Comparison of ENCODE assay signal across 21 cellular contexts in genomic region chr10:101710064-101710695, GRCh38. TPM values are rescaled to one million over a fixed set of nuclear protein-coding genes. Genes with fewer than 3 reads are reported as not detected.
DNase-seq lines count a peak whose midpoint lies in the region; ATAC-seq, FAIRE-seq and TF ChIP-seq lines count a peak whose summit lies in the region.
"Had no signal": no experiment of that assay in that cellular context is flagged by ENCODE, and none has a peak within 500 bp of the region (broad histone marks: within the 10 kb centered on the region; RNA-seq: fewer than 3 reads in every experiment).

No MANE protein-coding gene starts in this region.

- H3K4me2 ChIP-seq in OCI-LY3 (ENCODE audit: low read length) (peak overlapping the region; percentile 63), mesendoderm (ENCODE audit: low read length) (no peak overlapping the region)

- no peak overlapping the region for H2BK5ac ChIP-seq in mesendoderm (ENCODE audit: low read length)

- H4K8ac ChIP-seq in mesendoderm (ENCODE audit: low read depth, low read length): no peak overlapping the region

- TF ChIP-seq CTCF in OCI-LY3 (IDR thresholded peaks at IDR 0.05; ENCODE audit: low read depth, low read length) (0 out of 2 replicates have a peak, but pooled peaks have one; percentile 7), cardiac fibroblast (IDR thresholded peaks at IDR 0.05; ENCODE audit: low read depth, low read length) (peak; percentile 3), glutamatergic neuron (IDR thresholded peaks at IDR 0.05; ENCODE audit: partially characterized antibody, unreplicated experiment) (no peak)

- H2BK15ac ChIP-seq in mesendoderm (replicated peaks; ENCODE audit: low read depth): no peak overlapping the region

- no peak overlapping the region for H2BK120ac ChIP-seq in mesendoderm (ENCODE audit: low read depth, low read length)

- H3K56ac ChIP-seq in mesendoderm (ENCODE audit: low read length): no peak overlapping the region

- H3K27me3 ChIP-seq in OCI-LY3 (ENCODE audit: low read depth, low read length) (no peaks in the 10 kb centered on the region), mesendoderm (ENCODE audit: insufficient read depth, low read length, poor library complexity) (no peaks in the 10 kb centered on the region)
- H3K27me3 ChIP-seq: right atrium auricular region had no signal

- H3K4ac ChIP-seq in mesendoderm (ENCODE audit: low read depth, low read length): no peak overlapping the region

- H3K79me1 ChIP-seq in mesendoderm (ENCODE audit: low read length): no peaks in the 10 kb centered on the region

- no peak for ATAC-seq in GM19395 (IDR thresholded peaks at IDR 0.05; ENCODE audit: unreplicated experiment)
- ATAC-seq: esophagus mucosa, heart right ventricle had no signal

- H3K18ac ChIP-seq in mesendoderm (ENCODE audit: low read length): no peak overlapping the region

- H3K9ac ChIP-seq in OCI-LY3 (ENCODE audit: low read length) (no peak overlapping the region), mesendoderm (ENCODE audit: low read length) (no peak overlapping the region)

- H3K4me1 ChIP-seq in OCI-LY3 (ENCODE audit: low read length) (peaks cover 11% of the 10 kb centered on the region), mesendoderm (ENCODE audit: control insufficient read depth, low read depth, low read length) (peaks cover 3% of the 10 kb centered on the region)
- H3K4me1 ChIP-seq: heart right ventricle, right atrium auricular region had no signal

- H2AK5ac ChIP-seq in mesendoderm (ENCODE audit: low read length): no peak overlapping the region

- H3K4me3 ChIP-seq in OCI-LY3 (ENCODE audit: low read length) (peak overlapping the region; percentile 50), cardiac fibroblast (replicated peaks in 1 of 2; ENCODE audit: low read depth in 2 of 2, low read length in 2 of 2) (no peak overlapping the region), mesendoderm (ENCODE audit: low read length) (no peak overlapping the region)
- H3K4me3 ChIP-seq: HAP-1, heart right ventricle, right atrium auricular region had no signal

- peak overlapping the region; percentile 65; the same call in 1 of the 2 replicates for H2AFZ ChIP-seq in OCI-LY3 (ENCODE audit: low read depth, low read length)

- H3K27ac Mint-ChIP-seq in glutamatergic neuron (ENCODE audit: unreplicated experiment): no peak overlapping the region

- H3K36me3 Mint-ChIP-seq in glutamatergic neuron (ENCODE audit: unreplicated experiment): no peaks in the 10 kb centered on the region

- no peak overlapping the region for H3K4me3 Mint-ChIP-seq in glutamatergic neuron (ENCODE audit: unreplicated experiment)

- H3K4me1 Mint-ChIP-seq in glutamatergic neuron (ENCODE audit: low read depth, unreplicated experiment): no peaks in the 10 kb centered on the region

- peaks cover 2% of the 10 kb centered on the region for H3K27me3 Mint-ChIP-seq in glutamatergic neuron (ENCODE audit: unreplicated experiment)

- no CpG with 5 or more reads among the region's 9 CpGs for whole genome bisulfite sequencing in mesendoderm (ENCODE audit: extremely low coverage, insufficient coverage, low lambda C conversion rate)

- DNase-seq in cardiac fibroblast (ENCODE audit: low read depth in 2 of 2) (peak in 1 of 2 donors; percentile 15), mesendoderm (peak; percentile 30), DMS79 treated with DMSO at 0.1 percent for 48 hours (lab: John Stamatoyannopoulos, UW) (no peak), cerebellar cortex (ENCODE audit: low spot score) (no peak), glutamatergic neuron (no peak)
- DNase-seq: activated CD4-positive, CD25-positive, alpha-beta regulatory T cell; activated effector memory CD4-positive, alpha-beta T cell treated with anti-CD3 and anti-CD28 coated beads, Interleukin-2, amount 50 U/mL, for 16 hours; amygdala; COR-L47; heart right ventricle; MM.1S; NCI-H2081 treated with DMSO at 0.1 percent for 48 hours; NCI-H774; stimulated activated CD4-positive, alpha-beta T cell treated with anti-CD3 and anti-CD28 coated beads, Interleukin-2, amount 100 ng/mL, for 24 hours had no signal

- no peaks in the 10 kb centered on the region for H3K36me3 ChIP-seq in OCI-LY3 (replicated peaks; ENCODE audit: low read depth, low read length)
- no peaks in the 10 kb centered on the region for H3K36me3 ChIP-seq in mesendoderm (ENCODE audit: control insufficient read depth, insufficient read depth, low read length)
- H3K36me3 ChIP-seq: HAP-1, heart right ventricle, right atrium auricular region had no signal

- no peaks in the 10 kb centered on the region for H3K9me3 ChIP-seq in OCI-LY3 (ENCODE audit: insufficient read depth, low read length)
- H3K9me3 ChIP-seq: HAP-1, heart right ventricle, right atrium auricular region had no signal

- H4K5ac ChIP-seq in mesendoderm (ENCODE audit: low read length): no peak overlapping the region

- H3K27ac ChIP-seq in OCI-LY3 (ENCODE audit: low read length): no peak overlapping the region
- no peak overlapping the region for H3K27ac ChIP-seq in mesendoderm (ENCODE audit: low read depth, low read length)
- H3K27ac ChIP-seq: heart right ventricle, right atrium auricular region, RWPE1 had no signal

- no peak overlapping the region for H3K23ac ChIP-seq in mesendoderm (ENCODE audit: low read length)

- H3K9me3 Mint-ChIP-seq in glutamatergic neuron (ENCODE audit: unreplicated experiment): no peaks in the 10 kb centered on the region

- no peaks in the 10 kb centered on the region for H4K20me1 ChIP-seq in OCI-LY3 (ENCODE audit: insufficient read depth, low read length)

- no peaks in the 10 kb centered on the region for H3K79me2 ChIP-seq in OCI-LY3 (ENCODE audit: low read length)
- no peaks in the 10 kb centered on the region for H3K79me2 ChIP-seq in mesendoderm (ENCODE audit: control insufficient read depth, insufficient read depth, low read length)

- FAIRE-seq in G401.6 (lab: Jason Lieb, UNC): peak; percentile 61

RNA-seq across cellular contexts. Expression of gene FBXW4, which starts 15.2 kb away (rescaled TPM):
- 21.4 TPM for polyA plus RNA-seq in mesendoderm (2013, experiment 1 of 2)
- polyA plus RNA-seq in mesendoderm (2013, experiment 2 of 2): 19.8 TPM
- 25.8 TPM for total RNA-seq in glutamatergic neuron (ENCODE audit: unreplicated experiment)
